In genomic region chr2:903223-903900, GRCh38 we compare ENCODE assay signal across 20 cellular contexts. TPM values are rescaled to one million over a fixed set of nuclear protein-coding genes. Genes with fewer than 3 reads are reported as not detected.
DNase-seq lines count a peak whose midpoint lies in the region; ATAC-seq lines count a peak whose summit lies in the region.
"Had no signal": no experiment of that assay in that cellular context is flagged by ENCODE, and none has a peak within 500 bp of the region (broad histone marks: within the 10 kb centered on the region; RNA-seq: fewer than 3 reads in every experiment).

No MANE protein-coding gene starts in this region.

- no peak overlapping the region for H3K27ac Mint-ChIP-seq in activated CD8-positive, alpha-beta memory T cell treated with anti-CD3 and anti-CD28 coated beads, Interleukin-2, amount 10 ng/mL, durations not matched to agents 7 days and 5 days
- no peak overlapping the region for H3K27ac Mint-ChIP-seq in naive thymus-derived CD8-positive, alpha-beta T cell
- H3K27ac Mint-ChIP-seq: activated CD4-positive, alpha-beta memory T cell treated with anti-CD3 and anti-CD28 coated beads for 36 hours; activated T-helper 1 cell treated with anti-CD3 and anti-CD28 coated beads, Interleukin-12 subunit alpha, Interleukin-12 subunit beta, Interleukin-2, Interleukin-4 antibody, amounts not matched to agents 30 ng/mL and 10 ng/mL and 1 ng/mL, durations not matched to agents 14 hours and 24 hours and 36 hours; T-cell; type B pancreatic cell had no signal

- POLR2A ChIA-PET in naive thymus-derived CD8-positive, alpha-beta T cell (lab: Charles Lee) = no interaction called here

- H3K9me3 Mint-ChIP-seq in activated CD8-positive, alpha-beta memory T cell treated with anti-CD3 and anti-CD28 coated beads, Interleukin-2, amount 10 ng/mL, durations not matched to agents 7 days and 5 days (ENCODE audit: low read depth) = no peaks in the 10 kb centered on the region
- H3K9me3 Mint-ChIP-seq in naive thymus-derived CD8-positive, alpha-beta T cell = peaks cover 0 to 11% (median 7%) of the 10 kb centered on the region in 9 donors
- H3K9me3 Mint-ChIP-seq: activated T-helper 1 cell treated with anti-CD3 and anti-CD28 coated beads, Interleukin-12 subunit alpha, Interleukin-12 subunit beta, Interleukin-2, Interleukin-4 antibody, amounts not matched to agents 30 ng/mL and 10 ng/mL and 1 ng/mL, durations not matched to agents 14 hours and 24 hours and 36 hours had no signal

- CTCF ChIA-PET in activated CD8-positive, alpha-beta memory T cell treated with anti-CD3 and anti-CD28 coated beads, Interleukin-2, amount 10 ng/mL, durations not matched to agents 7 days and 5 days (lab: Charles Lee) = no interaction called here

- no peak for ATAC-seq in activated CD8-positive, alpha-beta memory T cell treated with anti-CD3 and anti-CD28 coated beads, Interleukin-2, amount 10 ng/mL, durations not matched to agents 7 days and 5 days
- ATAC-seq in naive thymus-derived CD8-positive, alpha-beta T cell = no peak
- ATAC-seq: T-cell had no signal

- no peak overlapping the region for H3K27ac ChIP-seq in caudate nucleus (ENCODE audit: low read depth, low read length)
- H3K27ac ChIP-seq: brain microvascular endothelial cell, dorsolateral prefrontal cortex, WERI-Rb-1 had no signal

- no peak overlapping the region for H3K4me3 Mint-ChIP-seq in activated CD8-positive, alpha-beta memory T cell treated with anti-CD3 and anti-CD28 coated beads, Interleukin-2, amount 10 ng/mL, durations not matched to agents 7 days and 5 days
- H3K4me3 Mint-ChIP-seq in naive thymus-derived CD8-positive, alpha-beta T cell = no peak overlapping the region
- H3K4me3 Mint-ChIP-seq: activated CD4-positive, alpha-beta memory T cell treated with anti-CD3 and anti-CD28 coated beads for 36 hours; activated T-helper 1 cell treated with anti-CD3 and anti-CD28 coated beads, Interleukin-12 subunit alpha, Interleukin-12 subunit beta, Interleukin-2, Interleukin-4 antibody, amounts not matched to agents 30 ng/mL and 10 ng/mL and 1 ng/mL, durations not matched to agents 14 hours and 24 hours and 36 hours; T-cell; type B pancreatic cell had no signal

- no peaks in the 10 kb centered on the region for H3K4me1 Mint-ChIP-seq in activated CD8-positive, alpha-beta memory T cell treated with anti-CD3 and anti-CD28 coated beads, Interleukin-2, amount 10 ng/mL, durations not matched to agents 7 days and 5 days
- peaks cover 0 to 8% (median 3%) of the 10 kb centered on the region in 4 donors for H3K4me1 Mint-ChIP-seq in naive thymus-derived CD8-positive, alpha-beta T cell

- DNase-seq in DMS79 treated with DMSO at 0.1 percent for 48 hours (lab: John Stamatoyannopoulos, UW) = peak; percentile 34
- no peak for DNase-seq in DMS79 (lab: John Stamatoyannopoulos, UW)
- peak; percentile 3 for DNase-seq in MV-4-11 (lab: John Stamatoyannopoulos, UW)
- peak; percentile 22 for DNase-seq in activated CD8-positive, alpha-beta memory T cell treated with anti-CD3 and anti-CD28 coated beads, Interleukin-2, amount 10 ng/mL, durations not matched to agents 7 days and 5 days
- DNase-seq in mucosa of gallbladder (ENCODE audit: low spot score) = peak; percentile 3
- no peak for DNase-seq in COLO829 (ENCODE audit: low spot score)
- DNase-seq in caudate nucleus (lab: John Stamatoyannopoulos, UW) = no peak
- no peak for DNase-seq in naive thymus-derived CD8-positive, alpha-beta T cell
- DNase-seq: 8988T; activated CD4-positive, alpha-beta memory T cell treated with anti-CD3 and anti-CD28 coated beads for 36 hours; brain microvascular endothelial cell; dorsolateral prefrontal cortex; midbrain; stimulated activated CD4-positive, alpha-beta T cell treated with anti-CD3 and anti-CD28 coated beads, Interleukin-15, amount 100 ng/mL, for 24 hours; stimulated activated naive CD4-positive, alpha-beta T cell; T-cell; WERI-Rb-1 had no signal

- no peaks in the 10 kb centered on the region for H3K36me3 Mint-ChIP-seq in activated CD8-positive, alpha-beta memory T cell treated with anti-CD3 and anti-CD28 coated beads, Interleukin-2, amount 10 ng/mL, durations not matched to agents 7 days and 5 days
- peaks cover 0 to 11% (median 5%) of the 10 kb centered on the region in 3 donors for H3K36me3 Mint-ChIP-seq in naive thymus-derived CD8-positive, alpha-beta T cell
- H3K36me3 Mint-ChIP-seq: type B pancreatic cell had no signal

- no peaks in the 10 kb centered on the region for H3K27me3 Mint-ChIP-seq in activated CD8-positive, alpha-beta memory T cell treated with anti-CD3 and anti-CD28 coated beads, Interleukin-2, amount 10 ng/mL, durations not matched to agents 7 days and 5 days
- peaks cover 0 to 8% (median 5%) of the 10 kb centered on the region in 5 donors for H3K27me3 Mint-ChIP-seq in naive thymus-derived CD8-positive, alpha-beta T cell

RNA-seq across cellular contexts. Expression of gene SNTG2, which starts 47.3 kb away (rescaled TPM):
- total RNA-seq in activated CD8-positive, alpha-beta memory T cell treated with anti-CD3 and anti-CD28 coated beads, Interleukin-2, amount 10 ng/mL, durations not matched to agents 7 days and 5 days = 1 to 10 TPM in 1 of 2 experiments, under 1 TPM in 1; 0.37 to 1.6 TPM
- 2.0 TPM for total RNA-seq in mucosa of gallbladder
- total RNA-seq in naive thymus-derived CD8-positive, alpha-beta T cell = 1 to 10 TPM; 4.2 to 8.8 TPM
- polyA plus RNA-seq in naive thymus-derived CD8-positive, alpha-beta T cell = 1 to 10 TPM in 1 of 3 donors, under 1 TPM in 2; 0.66 to 1.2 (median 0.94) TPM
- total RNA-seq: activated T-helper 1 cell treated with anti-CD3 and anti-CD28 coated beads, Interleukin-12 subunit alpha, Interleukin-12 subunit beta, Interleukin-2, Interleukin-4 antibody, amounts not matched to agents 30 ng/mL and 10 ng/mL and 1 ng/mL, durations not matched to agents 14 hours and 24 hours and 36 hours had no signal
- polyA plus RNA-seq: keratinocyte had no signal

Comparison
In these comparisons a context has a peak if more than half of its experiments do, and no peak if none do; other contexts are left out.
1. DNase-seq: peak in DMS79 treated with DMSO at 0.1 percent for 48 hours (single experiment), MV-4-11 (single experiment), activated CD8-positive, alpha-beta memory T cell treated with anti-CD3 and anti-CD28 coated beads, Interleukin-2, amount 10 ng/mL, durations not matched to agents 7 days and 5 days (single experiment) and mucosa of gallbladder (single experiment); none in DMS79 (single experiment), COLO829 (single experiment), caudate nucleus (0 of 61) and naive thymus-derived CD8-positive, alpha-beta T cell (0 of 10).